In the genomic region with DNA sequence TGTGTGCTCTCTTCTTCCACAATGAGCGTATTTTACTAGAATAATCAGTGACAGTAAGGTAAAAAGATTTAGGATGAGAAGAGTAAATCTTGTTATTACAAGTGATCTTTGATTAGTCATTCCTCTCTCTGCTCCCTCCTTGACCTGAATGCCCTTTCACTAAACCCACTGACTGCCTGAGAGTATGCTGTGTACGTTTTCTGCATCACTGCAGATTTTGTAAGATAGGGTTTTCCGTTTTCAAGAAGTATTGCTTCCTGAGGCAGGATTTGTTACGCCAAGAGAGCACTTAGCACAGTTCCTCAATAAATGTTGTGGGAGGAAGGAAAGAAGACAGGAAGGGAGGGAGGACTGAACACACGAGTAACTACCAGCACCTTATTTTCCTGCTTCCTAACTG, we compare ENCODE assay signal across 8 cellular contexts. TPM values are rescaled to one million over a fixed set of nuclear protein-coding genes. Genes with fewer than 3 reads are reported as not detected.
DNase-seq lines count a peak whose midpoint lies in the region; ATAC-seq and TF ChIP-seq lines count a peak whose summit lies in the region.

No MANE protein-coding gene starts in this region.

- peaks cover 31% of the 10 kb centered on the region for H3K4me1 ChIP-seq in OCI-LY3 (ENCODE audit: low read length)

- peaks cover 5% of the 10 kb centered on the region for H3K27me3 Mint-ChIP-seq in nephron progenitor cell (ENCODE audit: low read depth, poor library complexity)

- H3K27ac ChIP-seq in OCI-LY3 (ENCODE audit: low read length), result no peak overlapping the region

- H3K36me3 ChIP-seq in OCI-LY3 (replicated peaks; ENCODE audit: low read depth, low read length), result no peaks in the 10 kb centered on the region
- H3K36me3 ChIP-seq in MG63, result no peaks in the 10 kb centered on the region

- H3K27me3 ChIP-seq in OCI-LY3 (ENCODE audit: low read depth, low read length) (peaks cover 1% of the 10 kb centered on the region; the same call in 1 of the 2 replicates), MG63 (no peaks in the 10 kb centered on the region)

- H4K20me1 ChIP-seq in OCI-LY3 (ENCODE audit: insufficient read depth, low read length), result no peaks in the 10 kb centered on the region

- peak overlapping the region; percentile 43 for H3K4me3 ChIP-seq in OCI-LY3 (ENCODE audit: low read length)
- no peak overlapping the region for H3K4me3 ChIP-seq in MG63

- peaks cover 52% of the 10 kb centered on the region for H3K4me1 Mint-ChIP-seq in nephron progenitor cell

- DNase-seq in SIG-M5 treated with dmso at 0.1 percent for 504 hours (lab: John Stamatoyannopoulos, UW; ENCODE audit: unreplicated experiment) (peak; percentile 94), SIG-M5 (lab: John Stamatoyannopoulos, UW) (no peak), nephron progenitor cell (no peak), MG63 (no peak), NCI-H2029 treated with DMSO at 0.1 percent for 48 hours (lab: John Stamatoyannopoulos, UW) (no peak)
- no peak for DNase-seq in stimulated activated CD4-positive, alpha-beta T cell treated with anti-CD3 and anti-CD28 coated beads, Interleukin-12 subunit alpha, Interleukin-12 subunit beta, amount 100 ng/mL, for 4 hours

- no peaks in the 10 kb centered on the region for H3K36me3 Mint-ChIP-seq in nephron progenitor cell (ENCODE audit: low read depth)

- H3K9me3 ChIP-seq in OCI-LY3 (ENCODE audit: insufficient read depth, low read length) (no peaks in the 10 kb centered on the region), MG63 (no peaks in the 10 kb centered on the region)

- H2AFZ ChIP-seq in OCI-LY3 (ENCODE audit: low read depth, low read length), result no peak overlapping the region

- H3K9ac ChIP-seq in OCI-LY3 (ENCODE audit: low read length), result no peak overlapping the region

- ATAC-seq in HG02798 (IDR thresholded peaks at IDR 0.05; ENCODE audit: poor library complexity, unreplicated experiment), result peak; percentile 72

- no peaks in the 10 kb centered on the region for H3K79me2 ChIP-seq in OCI-LY3 (ENCODE audit: low read length)

- no peak for TF ChIP-seq CTCF in OCI-LY3 (IDR thresholded peaks at IDR 0.05; ENCODE audit: low read depth, low read length)
- no peak for TF ChIP-seq CTCF in nephron progenitor cell (IDR thresholded peaks at IDR 0.05)

- no peaks in the 10 kb centered on the region for H3K9me3 Mint-ChIP-seq in nephron progenitor cell

- peak overlapping the region; percentile 96 for H3K27ac Mint-ChIP-seq in nephron progenitor cell

- H3K4me3 Mint-ChIP-seq in nephron progenitor cell, result peak overlapping the region; percentile 52

- H3K4me2 ChIP-seq in OCI-LY3 (ENCODE audit: low read length), result peak overlapping the region; percentile 69

RNA-seq across cellular contexts. Expression of gene LAMB3, which starts 7.7 kb away (rescaled TPM):
- total RNA-seq in MG63 (2014; rRNA removed; shearing (Covaris generic); ENCODE audit: low replicate concordance), result 1.5 and 4.7 TPM in 2 replicates

RNA-seq across cellular contexts. Expression of gene G0S2, which starts 15.3 kb away (rescaled TPM):
- 4.7 TPM in 1 of 2 replicates, not detected in the other for total RNA-seq in MG63 (2014; rRNA removed; shearing (Covaris generic); ENCODE audit: low replicate concordance)

RNA-seq across cellular contexts. Expression of gene HSD11B1, which starts 44.7 kb away (rescaled TPM):
- total RNA-seq in MG63 (2014; rRNA removed; shearing (Covaris generic); ENCODE audit: low replicate concordance), result not detected in 2 replicates
